ENCODE assay signal across 2 cellular contexts in the genomic region with DNA sequence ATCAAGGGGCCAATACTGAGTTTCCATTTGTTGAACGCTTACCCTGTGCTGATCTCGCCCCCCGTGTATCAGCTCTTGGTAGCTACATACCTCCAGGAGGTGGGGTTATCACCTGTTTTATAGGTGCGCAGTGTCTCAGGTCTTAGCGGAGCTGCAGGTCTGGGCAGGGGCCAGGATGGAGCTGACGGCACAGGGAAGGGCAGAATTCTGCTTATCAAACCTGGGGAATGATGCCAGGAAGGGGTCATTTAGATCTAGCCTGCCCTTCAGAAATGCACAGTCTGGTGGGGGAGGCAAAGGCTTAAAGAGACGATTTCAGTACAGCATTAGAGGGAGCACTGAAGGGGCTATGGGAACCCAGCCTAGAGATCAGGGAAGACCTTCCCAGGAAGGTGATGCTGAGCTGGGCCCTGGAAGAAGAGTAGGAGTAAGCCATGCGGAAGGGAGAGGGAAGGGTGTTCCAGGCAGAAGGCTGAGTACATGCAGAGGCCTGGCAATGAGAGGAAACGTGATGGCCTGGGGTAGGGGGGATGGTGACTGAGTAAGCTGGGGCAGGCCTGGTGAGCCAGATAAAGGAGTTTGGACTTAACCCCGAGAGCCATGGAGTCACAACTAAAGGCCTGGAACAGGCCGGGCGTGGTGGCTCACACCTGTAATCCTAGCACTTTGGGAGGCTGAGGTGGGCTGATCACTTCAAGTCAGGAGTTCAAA.
TF ChIP-seq lines count a peak whose summit lies in the region.

No MANE protein-coding gene starts in this region.

TF ChIP-seq in SK-N-SH, 30 proteins besides CTCF, POLR2A, EP300 and RAD21:
- TF ChIP-seq NFIC (IDR thresholded peaks at IDR 0.05; ENCODE audit: borderline replicate concordance): no peak
- TF ChIP-seq POLR2AphosphoS5 (IDR thresholded peaks at IDR 0.05; ENCODE audit: low read depth, low read length): no peak
- TF ChIP-seq CHD2 (IDR thresholded peaks at IDR 0.05; ENCODE audit: low read length, partially characterized antibody): no peak
- TF ChIP-seq RFX5 (IDR thresholded peaks at IDR 0.05; ENCODE audit: low read length): no peak
- TF ChIP-seq, protein P1, sequence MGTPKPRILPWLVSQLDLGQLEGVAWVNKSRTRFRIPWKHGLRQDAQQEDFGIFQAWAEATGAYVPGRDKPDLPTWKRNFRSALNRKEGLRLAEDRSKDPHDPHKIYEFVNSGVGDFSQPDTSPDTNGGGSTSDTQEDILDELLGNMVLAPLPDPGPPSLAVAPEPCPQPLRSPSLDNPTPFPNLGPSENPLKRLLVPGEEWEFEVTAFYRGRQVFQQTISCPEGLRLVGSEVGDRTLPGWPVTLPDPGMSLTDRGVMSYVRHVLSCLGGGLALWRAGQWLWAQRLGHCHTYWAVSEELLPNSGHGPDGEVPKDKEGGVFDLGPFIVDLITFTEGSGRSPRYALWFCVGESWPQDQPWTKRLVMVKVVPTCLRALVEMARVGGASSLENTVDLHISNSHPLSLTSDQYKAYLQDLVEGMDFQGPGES (IDR thresholded peaks at IDR 0.05; ENCODE audit: low read depth, low read length): no peak
- no peak for TF ChIP-seq TCF12 (IDR thresholded peaks at IDR 0.05)
- no peak for TF ChIP-seq SMC3 (IDR thresholded peaks at IDR 0.05; ENCODE audit: low read depth, low read length)
TF ChIP-seq in SK-N-SH: peak in this region for 0.

TF ChIP-seq in SK-N-SH treated with all-trans-retinoic acid at 6 μM for 48 hours, 23 proteins besides CTCF, POLR2A, EP300 and RAD21:
- no peak for TF ChIP-seq ZFP30 (CRISPR knock-in tag; IDR thresholded peaks at IDR 0.05)
- TF ChIP-seq ZNF70 (CRISPR knock-in tag; IDR thresholded peaks at IDR 0.05): no peak
- TF ChIP-seq, protein P2, sequence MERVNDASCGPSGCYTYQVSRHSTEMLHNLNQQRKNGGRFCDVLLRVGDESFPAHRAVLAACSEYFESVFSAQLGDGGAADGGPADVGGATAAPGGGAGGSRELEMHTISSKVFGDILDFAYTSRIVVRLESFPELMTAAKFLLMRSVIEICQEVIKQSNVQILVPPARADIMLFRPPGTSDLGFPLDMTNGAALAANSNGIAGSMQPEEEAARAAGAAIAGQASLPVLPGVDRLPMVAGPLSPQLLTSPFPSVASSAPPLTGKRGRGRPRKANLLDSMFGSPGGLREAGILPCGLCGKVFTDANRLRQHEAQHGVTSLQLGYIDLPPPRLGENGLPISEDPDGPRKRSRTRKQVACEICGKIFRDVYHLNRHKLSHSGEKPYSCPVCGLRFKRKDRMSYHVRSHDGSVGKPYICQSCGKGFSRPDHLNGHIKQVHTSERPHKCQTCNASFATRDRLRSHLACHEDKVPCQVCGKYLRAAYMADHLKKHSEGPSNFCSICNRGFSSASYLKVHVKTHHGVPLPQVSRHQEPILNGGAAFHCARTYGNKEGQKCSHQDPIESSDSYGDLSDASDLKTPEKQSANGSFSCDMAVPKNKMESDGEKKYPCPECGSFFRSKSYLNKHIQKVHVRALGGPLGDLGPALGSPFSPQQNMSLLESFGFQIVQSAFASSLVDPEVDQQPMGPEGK (CRISPR knock-in tag; IDR thresholded peaks at IDR 0.05; ENCODE audit: borderline replicate concordance): no peak
- no peak for TF ChIP-seq ZNF565 (CRISPR knock-in tag; conservative IDR thresholded peaks at IDR 0.05; ENCODE audit: low read depth)
- TF ChIP-seq, protein P3, sequence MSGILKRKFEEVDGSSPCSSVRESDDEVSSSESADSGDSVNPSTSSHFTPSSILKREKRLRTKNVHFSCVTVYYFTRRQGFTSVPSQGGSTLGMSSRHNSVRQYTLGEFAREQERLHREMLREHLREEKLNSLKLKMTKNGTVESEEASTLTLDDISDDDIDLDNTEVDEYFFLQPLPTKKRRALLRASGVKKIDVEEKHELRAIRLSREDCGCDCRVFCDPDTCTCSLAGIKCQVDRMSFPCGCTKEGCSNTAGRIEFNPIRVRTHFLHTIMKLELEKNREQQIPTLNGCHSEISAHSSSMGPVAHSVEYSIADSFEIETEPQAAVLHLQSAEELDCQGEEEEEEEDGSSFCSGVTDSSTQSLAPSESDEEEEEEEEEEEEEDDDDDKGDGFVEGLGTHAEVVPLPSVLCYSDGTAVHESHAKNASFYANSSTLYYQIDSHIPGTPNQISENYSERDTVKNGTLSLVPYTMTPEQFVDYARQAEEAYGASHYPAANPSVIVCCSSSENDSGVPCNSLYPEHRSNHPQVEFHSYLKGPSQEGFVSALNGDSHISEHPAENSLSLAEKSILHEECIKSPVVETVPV (CRISPR knock-in tag; IDR thresholded peaks at IDR 0.05): no peak
- no peak for TF ChIP-seq ZNF8 (CRISPR knock-in tag; IDR thresholded peaks at IDR 0.05)
